10 cellular contexts compared by ENCODE assay signal in the genomic region with DNA sequence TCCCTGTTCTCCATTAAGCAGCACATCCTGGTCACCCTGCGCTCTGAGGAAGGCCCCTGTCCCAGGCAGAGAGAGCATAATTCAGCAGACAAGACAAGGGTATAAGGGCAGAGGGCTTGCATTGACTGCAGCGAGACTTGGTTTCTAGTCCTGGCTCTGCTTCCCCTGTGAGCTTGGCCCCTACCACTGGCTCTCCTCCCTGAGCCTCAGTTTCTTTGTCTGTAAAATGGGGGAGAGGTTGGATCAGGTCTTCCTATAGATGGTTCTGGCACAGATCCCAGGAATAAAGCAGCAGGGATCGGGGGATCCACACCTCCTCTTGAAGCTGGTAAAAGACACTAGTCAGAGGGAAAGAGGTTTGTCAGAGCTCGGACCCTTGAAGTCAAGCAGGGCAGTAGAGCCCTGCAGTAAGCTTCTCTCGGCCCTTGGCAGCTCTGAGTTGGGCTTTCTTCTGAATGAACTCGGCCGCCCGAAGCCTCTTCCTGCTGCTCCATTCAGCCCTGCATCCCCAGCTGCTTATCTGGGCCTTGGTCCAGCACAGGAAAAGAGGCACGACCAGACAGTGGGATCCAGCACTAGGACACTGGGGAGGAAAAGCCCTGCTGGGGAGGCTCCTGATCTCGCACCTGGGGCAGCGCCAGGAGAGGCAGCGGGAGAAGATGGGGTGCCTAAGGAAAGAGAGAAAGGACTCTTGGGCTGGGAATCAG. TPM values are rescaled to one million over a fixed set of nuclear protein-coding genes. Genes with fewer than 3 reads are reported as not detected.
DNase-seq lines count a peak whose midpoint lies in the region; FAIRE-seq and TF ChIP-seq lines count a peak whose summit lies in the region.
"Had no signal": no experiment of that assay in that cellular context is flagged by ENCODE, and none has a peak within 500 bp of the region (broad histone marks: within the 10 kb centered on the region; RNA-seq: fewer than 3 reads in every experiment).

No MANE protein-coding gene starts in this region.

- H3K36me3 ChIP-seq in testis (ENCODE audit: low read depth, missing control alignments) (no peaks in the 10 kb centered on the region), tibial nerve (no peaks in the 10 kb centered on the region)

- DNase-seq in NCI-H1092 (lab: John Stamatoyannopoulos, UW) (peak; percentile 69), choroid plexus epithelial cell (ENCODE audit: low read depth) (peak; percentile 81), lung microvascular endothelial cell (ENCODE audit: low read depth in 2 of 2) (peak; percentile 72 to 74), testis (peak; percentile 77), GOT3 (lab: John Stamatoyannopoulos, UW) (no peak), tibial nerve (ENCODE audit: low spot score in 2 of 2) (no peak), GM19239 (ENCODE audit: insufficient read length, low spot score) (no peak)
- DNase-seq in activated T-cell treated with anti-CD3 and anti-CD28 coated beads, Interleukin-2, amount 50 U/mL, for 1 hour, result no peak
- DNase-seq: midbrain, NCI-H187 treated with DMSO at 0.1 percent for 48 hours had no signal

- WGBS in testis, 2 donors, result 21 to 39% methylated on average over 11 to 12 of the region's 12 CpGs
- 34 to 39% methylated on average over 12 of the region's 12 CpGs for whole genome bisulfite sequencing in tibial nerve, 2 donors

- no peak for TF ChIP-seq EP300 in tibial nerve (IDR thresholded peaks at IDR 0.05)

- H3K9me3 ChIP-seq in testis, result no peaks in the 10 kb centered on the region
- no peaks in the 10 kb centered on the region for H3K9me3 ChIP-seq in tibial nerve

- H3K27ac ChIP-seq in testis (peak overlapping the region in 1 of 2 donors; percentile 83), tibial nerve (peak overlapping the region in 2 of 4 donors; percentile 53 to 76)

- no peaks in the 10 kb centered on the region for H3K27me3 ChIP-seq in testis
- peaks cover 0 to 49% of the 10 kb centered on the region in 2 donors for H3K27me3 ChIP-seq in tibial nerve

- peaks cover 9% of the 10 kb centered on the region for H3K4me1 ChIP-seq in testis
- H3K4me1 ChIP-seq in tibial nerve, result peaks cover 0 to 61% (median 17%) of the 10 kb centered on the region in 4 donors

- H3K4me3 ChIP-seq in choroid plexus epithelial cell (ENCODE audit: low read depth, low read length) (peak overlapping the region; percentile 92), testis (no peak overlapping the region), tibial nerve (peak overlapping the region in 1 of 4 donors; percentile 14)

- intact Hi-C loops in testis (cut with DNase I; ENCODE audit: low total_unique reads), result loop anchor here (5.0 kb wide), 1 partner anchor 37 kb away; no protein-coding TSS in a partner anchor

- TF ChIP-seq CTCF in choroid plexus epithelial cell (conservative IDR thresholded peaks at IDR 0.05; ENCODE audit: low read depth, low read length) (no peak), testis (IDR thresholded peaks at IDR 0.05) (no peak), tibial nerve (IDR thresholded peaks at IDR 0.05) (no peak)

- TF ChIP-seq POLR2A in testis (IDR thresholded peaks at IDR 0.05), result no peak
- TF ChIP-seq POLR2A in tibial nerve (IDR thresholded peaks at IDR 0.05), result no peak

- FAIRE-seq in GM19239 (lab: Jason Lieb, UNC), result no peak

RNA-seq across cellular contexts. Expression of a gene that starts 2.1 kb away (rescaled TPM):
- total RNA-seq in lung microvascular endothelial cell (under 0.01 and 0.20 TPM in 2 replicates), testis (1 to 10 TPM; 5.2 to 8.1 TPM), tibial nerve (1 to 10 TPM; 2.0 to 6.9 (median 3.4) TPM)
- 19.2 TPM for polyA plus RNA-seq in testis (ENCODE audit: insufficient read depth, low read depth, low replicate concordance)

Comparison
In these comparisons a context has a peak if more than half of its experiments do, and no peak if none do; other contexts are left out.
1. DNase-seq: peak in NCI-H1092 (single experiment), choroid plexus epithelial cell (single experiment), lung microvascular endothelial cell (2 of 2) and testis (single experiment); none in GOT3 (single experiment), tibial nerve (0 of 2), activated T-cell treated with anti-CD3 and anti-CD28 coated beads, Interleukin-2, amount 50 U/mL, for 1 hour (single experiment) and GM19239 (single experiment).